1 cellular context compared by ENCODE assay signal in genomic region chr7:107613948-107614347, GRCh38.
TF ChIP-seq lines count a peak whose summit lies in the region.

No MANE protein-coding gene starts in this region.

TF ChIP-seq in IMR-90, 13 proteins besides CTCF, POLR2A, EP300 and RAD21:
- TF ChIP-seq CEBPB (IDR thresholded peaks at IDR 0.05; ENCODE audit: low read depth, low read length) (no peak), FOS (IDR thresholded peaks at IDR 0.05; ENCODE audit: low read depth, low read length) (no peak), MAFK (IDR thresholded peaks at IDR 0.05; ENCODE audit: low read depth, low read length) (no peak), BHLHE40 (IDR thresholded peaks at IDR 0.05; ENCODE audit: low read depth, low read length) (no peak), SMC3 (IDR thresholded peaks at IDR 0.05; ENCODE audit: low read depth, low read length) (no peak), USF2 (IDR thresholded peaks at IDR 0.05; ENCODE audit: low read depth, low read length) (no peak), MAZ (IDR thresholded peaks at IDR 0.05; ENCODE audit: borderline replicate concordance, low read depth, low read length) (no peak), RFX5 (IDR thresholded peaks at IDR 0.05; ENCODE audit: low read depth, low read length) (no peak), RCOR1 (IDR thresholded peaks at IDR 0.05; ENCODE audit: insufficient replicate concordance, low read length) (no peak), CHD1 (IDR thresholded peaks at IDR 0.05; ENCODE audit: low read depth, low read length) (no peak), MXI1 (IDR thresholded peaks at IDR 0.05; ENCODE audit: borderline replicate concordance, low read depth, low read length) (no peak), ELK1 (IDR thresholded peaks at IDR 0.05; ENCODE audit: borderline replicate concordance, low read depth, low read length) (no peak)
